In the genomic region with DNA sequence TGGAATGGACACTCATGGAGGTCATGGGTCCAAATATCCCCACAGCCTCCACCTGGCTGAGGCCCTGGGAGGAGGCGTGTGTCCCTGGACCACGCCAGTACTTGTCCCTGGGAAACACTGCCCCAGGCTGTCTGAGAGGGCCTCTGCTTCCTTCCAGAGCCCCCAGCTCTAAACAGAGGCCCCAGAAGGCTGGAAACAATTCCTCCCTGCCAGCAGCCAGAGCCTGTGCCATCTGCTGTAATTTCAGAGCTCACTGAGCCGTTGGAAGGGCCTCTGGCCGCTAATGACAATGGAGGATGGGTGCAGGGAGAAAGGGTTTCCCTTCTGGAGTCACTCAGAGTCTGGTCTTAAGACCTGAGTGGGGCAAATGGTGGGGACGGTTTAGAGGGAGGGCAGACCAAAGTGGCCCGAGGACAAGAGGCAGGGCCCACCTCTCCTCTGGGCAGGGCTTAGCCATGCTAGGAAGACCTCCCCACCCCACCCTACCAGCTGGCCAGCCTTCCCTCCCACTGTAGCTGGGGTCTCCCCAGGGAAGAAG, we compare ENCODE assay signal across 1 cellular context.
TF ChIP-seq lines count a peak whose summit lies in the region.

No MANE protein-coding gene starts in this region.

TF ChIP-seq in SK-N-SH treated with all-trans-retinoic acid at 6 μM for 48 hours, 23 proteins besides CTCF, POLR2A, EP300 and RAD21 (continued from another document):
- TF ChIP-seq, protein P1, sequence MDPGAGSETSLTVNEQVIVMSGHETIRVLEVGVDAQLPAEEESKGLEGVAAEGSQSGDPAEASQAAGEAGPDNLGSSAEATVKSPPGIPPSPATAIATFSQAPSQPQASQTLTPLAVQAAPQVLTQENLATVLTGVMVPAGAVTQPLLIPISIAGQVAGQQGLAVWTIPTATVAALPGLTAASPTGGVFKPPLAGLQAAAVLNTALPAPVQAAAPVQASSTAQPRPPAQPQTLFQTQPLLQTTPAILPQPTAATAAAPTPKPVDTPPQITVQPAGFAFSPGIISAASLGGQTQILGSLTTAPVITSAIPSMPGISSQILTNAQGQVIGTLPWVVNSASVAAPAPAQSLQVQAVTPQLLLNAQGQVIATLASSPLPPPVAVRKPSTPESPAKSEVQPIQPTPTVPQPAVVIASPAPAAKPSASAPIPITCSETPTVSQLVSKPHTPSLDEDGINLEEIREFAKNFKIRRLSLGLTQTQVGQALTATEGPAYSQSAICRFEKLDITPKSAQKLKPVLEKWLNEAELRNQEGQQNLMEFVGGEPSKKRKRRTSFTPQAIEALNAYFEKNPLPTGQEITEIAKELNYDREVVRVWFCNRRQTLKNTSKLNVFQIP (CRISPR knock-in tag; IDR thresholded peaks at IDR 0.05; ENCODE audit: borderline replicate concordance, low read depth) = no peak
- no peak for TF ChIP-seq RARB (CRISPR knock-in tag; IDR thresholded peaks at IDR 0.05)
- TF ChIP-seq, protein P2, sequence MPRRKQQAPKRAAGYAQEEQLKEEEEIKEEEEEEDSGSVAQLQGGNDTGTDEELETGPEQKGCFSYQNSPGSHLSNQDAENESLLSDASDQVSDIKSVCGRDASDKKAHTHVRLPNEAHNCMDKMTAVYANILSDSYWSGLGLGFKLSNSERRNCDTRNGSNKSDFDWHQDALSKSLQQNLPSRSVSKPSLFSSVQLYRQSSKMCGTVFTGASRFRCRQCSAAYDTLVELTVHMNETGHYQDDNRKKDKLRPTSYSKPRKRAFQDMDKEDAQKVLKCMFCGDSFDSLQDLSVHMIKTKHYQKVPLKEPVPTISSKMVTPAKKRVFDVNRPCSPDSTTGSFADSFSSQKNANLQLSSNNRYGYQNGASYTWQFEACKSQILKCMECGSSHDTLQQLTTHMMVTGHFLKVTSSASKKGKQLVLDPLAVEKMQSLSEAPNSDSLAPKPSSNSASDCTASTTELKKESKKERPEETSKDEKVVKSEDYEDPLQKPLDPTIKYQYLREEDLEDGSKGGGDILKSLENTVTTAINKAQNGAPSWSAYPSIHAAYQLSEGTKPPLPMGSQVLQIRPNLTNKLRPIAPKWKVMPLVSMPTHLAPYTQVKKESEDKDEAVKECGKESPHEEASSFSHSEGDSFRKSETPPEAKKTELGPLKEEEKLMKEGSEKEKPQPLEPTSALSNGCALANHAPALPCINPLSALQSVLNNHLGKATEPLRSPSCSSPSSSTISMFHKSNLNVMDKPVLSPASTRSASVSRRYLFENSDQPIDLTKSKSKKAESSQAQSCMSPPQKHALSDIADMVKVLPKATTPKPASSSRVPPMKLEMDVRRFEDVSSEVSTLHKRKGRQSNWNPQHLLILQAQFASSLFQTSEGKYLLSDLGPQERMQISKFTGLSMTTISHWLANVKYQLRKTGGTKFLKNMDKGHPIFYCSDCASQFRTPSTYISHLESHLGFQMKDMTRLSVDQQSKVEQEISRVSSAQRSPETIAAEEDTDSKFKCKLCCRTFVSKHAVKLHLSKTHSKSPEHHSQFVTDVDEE (CRISPR knock-in tag; IDR thresholded peaks at IDR 0.05) = no peak
- TF ChIP-seq, protein P3, sequence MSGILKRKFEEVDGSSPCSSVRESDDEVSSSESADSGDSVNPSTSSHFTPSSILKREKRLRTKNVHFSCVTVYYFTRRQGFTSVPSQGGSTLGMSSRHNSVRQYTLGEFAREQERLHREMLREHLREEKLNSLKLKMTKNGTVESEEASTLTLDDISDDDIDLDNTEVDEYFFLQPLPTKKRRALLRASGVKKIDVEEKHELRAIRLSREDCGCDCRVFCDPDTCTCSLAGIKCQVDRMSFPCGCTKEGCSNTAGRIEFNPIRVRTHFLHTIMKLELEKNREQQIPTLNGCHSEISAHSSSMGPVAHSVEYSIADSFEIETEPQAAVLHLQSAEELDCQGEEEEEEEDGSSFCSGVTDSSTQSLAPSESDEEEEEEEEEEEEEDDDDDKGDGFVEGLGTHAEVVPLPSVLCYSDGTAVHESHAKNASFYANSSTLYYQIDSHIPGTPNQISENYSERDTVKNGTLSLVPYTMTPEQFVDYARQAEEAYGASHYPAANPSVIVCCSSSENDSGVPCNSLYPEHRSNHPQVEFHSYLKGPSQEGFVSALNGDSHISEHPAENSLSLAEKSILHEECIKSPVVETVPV (CRISPR knock-in tag; IDR thresholded peaks at IDR 0.05) = no peak
- no peak for TF ChIP-seq ESRRG (CRISPR knock-in tag; IDR thresholded peaks at IDR 0.05)
- no peak for TF ChIP-seq ISL1 (CRISPR knock-in tag; IDR thresholded peaks at IDR 0.05)
- TF ChIP-seq ZFP3 (CRISPR knock-in tag; IDR thresholded peaks at IDR 0.05) = no peak
- TF ChIP-seq ZNF565 (CRISPR knock-in tag; conservative IDR thresholded peaks at IDR 0.05; ENCODE audit: low read depth) = no peak
- TF ChIP-seq GLIS3 (CRISPR knock-in tag; IDR thresholded peaks at IDR 0.05) = no peak
- TF ChIP-seq ZC3H10 (CRISPR knock-in tag; IDR thresholded peaks at IDR 0.05) = no peak
- no peak for TF ChIP-seq ZFP30 (CRISPR knock-in tag; IDR thresholded peaks at IDR 0.05)
- no peak for TF ChIP-seq BACH2 (CRISPR knock-in tag; IDR thresholded peaks at IDR 0.05; ENCODE audit: borderline replicate concordance)
